In genomic region chr17:41633498-41634197, GRCh38 we compare ENCODE assay signal across 2 cellular contexts.
TF ChIP-seq lines count a peak whose summit lies in the region.

No MANE protein-coding gene starts in this region.

TF ChIP-seq in HEK293, 187 proteins besides CTCF, POLR2A, EP300 and RAD21 (continues in another document):
- TF ChIP-seq ZNF560 (tag by site-specific recombination; IDR thresholded peaks at IDR 0.05; ENCODE audit: borderline replicate concordance) (no peak), ZNF324 (tag by site-specific recombination; IDR thresholded peaks at IDR 0.05) (no peak), ZNF155 (tag by site-specific recombination; IDR thresholded peaks at IDR 0.05) (no peak), ZNF391 (tag by site-specific recombination; IDR thresholded peaks at IDR 0.05; ENCODE audit: borderline replicate concordance, low read depth) (no peak), ZNF658 (tag by site-specific recombination; IDR thresholded peaks at IDR 0.05) (0 out of 2 replicates have a peak, but pooled peaks have one; percentile 34), ZNF341 (tag by site-specific recombination; IDR thresholded peaks at IDR 0.05; ENCODE audit: low read depth) (no peak), IKZF3 (tag by site-specific recombination; IDR thresholded peaks at IDR 0.05) (no peak), GLI4 (tag by site-specific recombination; IDR thresholded peaks at IDR 0.05) (no peak), HOXD13 (CRISPR knock-in tag; IDR thresholded peaks at IDR 0.05; ENCODE audit: borderline replicate concordance) (no peak), GLI2 (tag by site-specific recombination; IDR thresholded peaks at IDR 0.05; ENCODE audit: borderline replicate concordance, low read depth) (no peak), TCF7L2 (IDR thresholded peaks at IDR 0.05; ENCODE audit: borderline replicate concordance, low read depth, low read length) (no peak), ZNF585B (tag by site-specific recombination; IDR thresholded peaks at IDR 0.05) (no peak), GLIS1 (tag by site-specific recombination; IDR thresholded peaks at IDR 0.05) (no peak), HIC1 (tag by site-specific recombination; IDR thresholded peaks at IDR 0.05) (peak; percentile 24; the same call in 1 of the 2 replicates), ZNF433 (tag by site-specific recombination; IDR thresholded peaks at IDR 0.05; ENCODE audit: low read depth) (no peak), ZNF266 (tag by site-specific recombination; IDR thresholded peaks at IDR 0.05; ENCODE audit: low read depth) (no peak), ZSCAN4 (tag by site-specific recombination; IDR thresholded peaks at IDR 0.05) (peak; percentile 87), ZNF157 (tag by site-specific recombination; IDR thresholded peaks at IDR 0.05) (no peak), GLIS2 (tag by site-specific recombination; IDR thresholded peaks at IDR 0.05) (peak; percentile 56), ZNF112 (tag by site-specific recombination; IDR thresholded peaks at IDR 0.05) (no peak)
- TF ChIP-seq, protein P1, sequence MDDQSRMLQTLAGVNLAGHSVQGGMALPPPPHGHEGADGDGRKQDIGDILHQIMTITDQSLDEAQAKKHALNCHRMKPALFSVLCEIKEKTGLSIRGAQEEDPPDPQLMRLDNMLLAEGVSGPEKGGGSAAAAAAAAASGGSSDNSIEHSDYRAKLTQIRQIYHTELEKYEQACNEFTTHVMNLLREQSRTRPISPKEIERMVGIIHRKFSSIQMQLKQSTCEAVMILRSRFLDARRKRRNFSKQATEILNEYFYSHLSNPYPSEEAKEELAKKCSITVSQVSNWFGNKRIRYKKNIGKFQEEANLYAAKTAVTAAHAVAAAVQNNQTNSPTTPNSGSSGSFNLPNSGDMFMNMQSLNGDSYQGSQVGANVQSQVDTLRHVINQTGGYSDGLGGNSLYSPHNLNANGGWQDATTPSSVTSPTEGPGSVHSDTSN (CRISPR knock-in tag; IDR thresholded peaks at IDR 0.05), result no peak
- TF ChIP-seq, protein P2, sequence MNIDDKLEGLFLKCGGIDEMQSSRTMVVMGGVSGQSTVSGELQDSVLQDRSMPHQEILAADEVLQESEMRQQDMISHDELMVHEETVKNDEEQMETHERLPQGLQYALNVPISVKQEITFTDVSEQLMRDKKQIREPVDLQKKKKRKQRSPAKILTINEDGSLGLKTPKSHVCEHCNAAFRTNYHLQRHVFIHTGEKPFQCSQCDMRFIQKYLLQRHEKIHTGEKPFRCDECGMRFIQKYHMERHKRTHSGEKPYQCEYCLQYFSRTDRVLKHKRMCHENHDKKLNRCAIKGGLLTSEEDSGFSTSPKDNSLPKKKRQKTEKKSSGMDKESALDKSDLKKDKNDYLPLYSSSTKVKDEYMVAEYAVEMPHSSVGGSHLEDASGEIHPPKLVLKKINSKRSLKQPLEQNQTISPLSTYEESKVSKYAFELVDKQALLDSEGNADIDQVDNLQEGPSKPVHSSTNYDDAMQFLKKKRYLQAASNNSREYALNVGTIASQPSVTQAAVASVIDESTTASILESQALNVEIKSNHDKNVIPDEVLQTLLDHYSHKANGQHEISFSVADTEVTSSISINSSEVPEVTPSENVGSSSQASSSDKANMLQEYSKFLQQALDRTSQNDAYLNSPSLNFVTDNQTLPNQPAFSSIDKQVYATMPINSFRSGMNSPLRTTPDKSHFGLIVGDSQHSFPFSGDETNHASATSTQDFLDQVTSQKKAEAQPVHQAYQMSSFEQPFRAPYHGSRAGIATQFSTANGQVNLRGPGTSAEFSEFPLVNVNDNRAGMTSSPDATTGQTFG (tag by site-specific recombination; IDR thresholded peaks at IDR 0.05; ENCODE audit: borderline replicate concordance), result 0 out of 2 replicates have a peak, but pooled peaks have one; percentile 19
- TF ChIP-seq, protein P3, sequence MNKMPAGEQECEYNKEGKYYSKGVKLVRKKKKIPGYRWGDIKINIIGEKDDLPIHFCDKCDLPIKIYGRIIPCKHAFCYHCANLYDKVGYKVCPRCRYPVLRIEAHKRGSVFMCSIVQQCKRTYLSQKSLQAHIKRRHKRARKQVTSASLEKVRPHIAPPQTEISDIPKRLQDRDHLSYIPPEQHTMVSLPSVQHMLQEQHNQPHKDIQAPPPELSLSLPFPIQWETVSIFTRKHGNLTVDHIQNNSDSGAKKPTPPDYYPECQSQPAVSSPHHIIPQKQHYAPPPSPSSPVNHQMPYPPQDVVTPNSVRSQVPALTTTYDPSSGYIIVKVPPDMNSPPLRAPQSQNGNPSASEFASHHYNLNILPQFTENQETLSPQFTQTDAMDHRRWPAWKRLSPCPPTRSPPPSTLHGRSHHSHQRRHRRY (tag by site-specific recombination; IDR thresholded peaks at IDR 0.05), result no peak

TF ChIP-seq in H1, 55 proteins besides CTCF, POLR2A, EP300 and RAD21:
- TF ChIP-seq KDM4A (IDR thresholded peaks at IDR 0.05; ENCODE audit: low read depth, low read length, severe bottlenecking) (no peak), BCL11A (IDR thresholded peaks at IDR 0.05; ENCODE audit: low read depth in 2 of 2, low read length in 2 of 2) (no peak), FOSL1 (IDR thresholded peaks at IDR 0.05; ENCODE audit: insufficient read depth, low read depth, low read length) (no peak), KDM5A (IDR thresholded peaks at IDR 0.05; ENCODE audit: low read length) (no peak), JUN (IDR thresholded peaks at IDR 0.05; ENCODE audit: low read depth, low read length) (no peak), KDM1A (IDR thresholded peaks at IDR 0.05; ENCODE audit: borderline replicate concordance, low read length) (no peak), NANOG (IDR thresholded peaks at IDR 0.05; ENCODE audit: insufficient read depth, low read depth, low read length, poor library complexity, severe bottlenecking) (no peak), EZH2 (IDR thresholded peaks at IDR 0.05; ENCODE audit: low read depth, low read length, severe bottlenecking) (no peak), CBX5 (IDR thresholded peaks at IDR 0.05; ENCODE audit: low read depth, low read length) (no peak), ATF2 (IDR thresholded peaks at IDR 0.05; ENCODE audit: low read length) (no peak), RNF2 (IDR thresholded peaks at IDR 0.05; ENCODE audit: borderline replicate concordance, low read depth, low read length, missing control alignments, poor library complexity, severe bottlenecking) (no peak), ASH2L (IDR thresholded peaks at IDR 0.05; ENCODE audit: low read length) (no peak), EGR1 (IDR thresholded peaks at IDR 0.05; ENCODE audit: borderline replicate concordance, low read depth, low read length) (no peak), BRCA1 (IDR thresholded peaks at IDR 0.05; ENCODE audit: low read depth, low read length) (no peak), HDAC2 (IDR thresholded peaks at IDR 0.05; ENCODE audit: borderline replicate concordance in 1 of 2, low read depth in 2 of 2, low read length in 2 of 2) (no peak), TAF1 (IDR thresholded peaks at IDR 0.05; ENCODE audit: low read depth, low read length) (no peak)
- TF ChIP-seq, protein P4, sequence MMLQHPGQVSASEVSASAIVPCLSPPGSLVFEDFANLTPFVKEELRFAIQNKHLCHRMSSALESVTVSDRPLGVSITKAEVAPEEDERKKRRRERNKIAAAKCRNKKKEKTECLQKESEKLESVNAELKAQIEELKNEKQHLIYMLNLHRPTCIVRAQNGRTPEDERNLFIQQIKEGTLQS (IDR thresholded peaks at IDR 0.05; ENCODE audit: insufficient read depth, low read depth, low read length), result no peak
